10 cellular contexts compared by ENCODE assay signal in genomic region chr2:42793314-42794270, GRCh38. TPM values are rescaled to one million over a fixed set of nuclear protein-coding genes. Genes with fewer than 3 reads are reported as not detected.
DNase-seq lines count a peak whose midpoint lies in the region; ATAC-seq and TF ChIP-seq lines count a peak whose summit lies in the region.
"Had no signal": no experiment of that assay in that cellular context is flagged by ENCODE, and none has a peak within 500 bp of the region (broad histone marks: within the 10 kb centered on the region; RNA-seq: fewer than 3 reads in every experiment).

No MANE protein-coding gene starts in this region.

- CTCF ChIA-PET in activated naive CD4-positive, alpha-beta T cell treated with anti-CD3 and anti-CD28 coated beads for 36 hours (lab: Charles Lee) = interaction anchor here (0.6 kb wide), 1 partner anchor 373 kb away, joined by 3 read pairs; no protein-coding TSS in a partner anchor

- peaks cover 33% of the 10 kb centered on the region for H3K27me3 Mint-ChIP-seq in activated naive CD4-positive, alpha-beta T cell treated with anti-CD3 and anti-CD28 coated beads for 36 hours (ENCODE audit: low read depth)
- H3K27me3 Mint-ChIP-seq in mesothelial cell of epicardium (ENCODE audit: low read depth) = no peaks in the 10 kb centered on the region

- H3K4me3 Mint-ChIP-seq in activated naive CD4-positive, alpha-beta T cell treated with anti-CD3 and anti-CD28 coated beads for 36 hours = peak overlapping the region; percentile 63
- peak overlapping the region; percentile 87 for H3K4me3 Mint-ChIP-seq in mesothelial cell of epicardium

- TF ChIP-seq POLR2A in vagina (IDR thresholded peaks at IDR 0.05) = no peak

- H3K4me3 ChIP-seq in duodenal mucosa (ENCODE audit: low read depth in 1 of 2, low read length in 2 of 2) (peak overlapping the region; percentile 83 to 84), vagina (peak overlapping the region; percentile 52 to 56)

- H3K9ac ChIP-seq in duodenal mucosa (ENCODE audit: low read depth in 1 of 2, low read length in 2 of 2) = peak overlapping the region; percentile 87 to 95

- H3K36me3 ChIP-seq in duodenal mucosa (ENCODE audit: control insufficient read depth in 1 of 2, insufficient read depth in 2 of 2, low read length in 2 of 2) (peaks cover 0 to 3% of the 10 kb centered on the region in 2 donors), vagina (no peaks in the 10 kb centered on the region)

- no peaks in the 10 kb centered on the region for H3K36me3 Mint-ChIP-seq in activated naive CD4-positive, alpha-beta T cell treated with anti-CD3 and anti-CD28 coated beads for 36 hours (ENCODE audit: low read depth)
- H3K36me3 Mint-ChIP-seq in mesothelial cell of epicardium = peaks cover 19% of the 10 kb centered on the region

- H3K9me3 ChIP-seq in duodenal mucosa (ENCODE audit: control insufficient read depth in 1 of 2, low read length in 2 of 2) (no peaks in the 10 kb centered on the region), vagina (no peaks in the 10 kb centered on the region)

- no peak overlapping the region for H3K27ac Mint-ChIP-seq in activated naive CD4-positive, alpha-beta T cell treated with anti-CD3 and anti-CD28 coated beads for 36 hours
- peak overlapping the region; percentile 93 for H3K27ac Mint-ChIP-seq in mesothelial cell of epicardium

- TF ChIP-seq CTCF in mesothelial cell of epicardium (IDR thresholded peaks at IDR 0.05; ENCODE audit: unreplicated experiment) = no peak
- TF ChIP-seq CTCF in vagina (IDR thresholded peaks at IDR 0.05) = no peak

- no peak for DNase-seq in activated naive CD4-positive, alpha-beta T cell treated with anti-CD3 and anti-CD28 coated beads for 36 hours
- no peak for DNase-seq in activated naive CD4-positive, alpha-beta T cell treated with anti-CD3 and anti-CD28 coated beads, Interleukin-2, amount 50 U/mL, for 16 hours
- no peak for DNase-seq in mesothelial cell of epicardium (ENCODE audit: low spot score in 2 of 2, unreplicated experiment in 2 of 2)
- DNase-seq in vagina (ENCODE audit: extremely low spot score in 2 of 2) = no peak
- no peak for DNase-seq in effector CD4-positive, alpha-beta T cell
- no peak for DNase-seq in stimulated activated CD4-positive, alpha-beta T cell treated with anti-CD3 and anti-CD28 coated beads, Interleukin-12 subunit alpha, Interleukin-12 subunit beta, amount 100 ng/mL, for 4 hours
- DNase-seq: COR-L47, NCI-H1417 treated with DMSO at 0.1 percent for 48 hours had no signal

- peaks cover 25% of the 10 kb centered on the region for H3K4me1 Mint-ChIP-seq in activated naive CD4-positive, alpha-beta T cell treated with anti-CD3 and anti-CD28 coated beads for 36 hours (ENCODE audit: low read depth)
- H3K4me1 Mint-ChIP-seq in mesothelial cell of epicardium = peaks cover 47% of the 10 kb centered on the region

- H3K27me3 ChIP-seq in duodenal mucosa (ENCODE audit: control insufficient read depth in 1 of 2, insufficient read depth in 2 of 2, low read length in 2 of 2) (no peaks in the 10 kb centered on the region), vagina (no peaks in the 10 kb centered on the region)

- intact Hi-C loops in activated naive CD4-positive, alpha-beta T cell treated with anti-CD3 and anti-CD28 coated beads for 36 hours (cut with micrococcal nuclease) = loop anchor here (1.0 to 5.0 kb wide), 2 partner anchors 17 to 296 kb away; no protein-coding TSS in a partner anchor
- intact Hi-C loops in vagina (cut with DNase I) = no loop called here

- ATAC-seq in GM19351 (IDR thresholded peaks at IDR 0.05; ENCODE audit: unreplicated experiment) = no peak

- H3K27ac ChIP-seq in duodenal mucosa (ENCODE audit: low read depth, low read length) = peak overlapping the region; percentile 83
- H3K27ac ChIP-seq in vagina = peak overlapping the region; percentile 95

- H3K9me3 Mint-ChIP-seq in activated naive CD4-positive, alpha-beta T cell treated with anti-CD3 and anti-CD28 coated beads for 36 hours = no peaks in the 10 kb centered on the region
- H3K9me3 Mint-ChIP-seq in mesothelial cell of epicardium = peaks cover 9% of the 10 kb centered on the region

- peaks cover 19 to 27% of the 10 kb centered on the region in 2 donors for H3K4me1 ChIP-seq in duodenal mucosa (ENCODE audit: control insufficient read depth in 1 of 2, insufficient read depth in 2 of 2, low read length in 2 of 2)
- H3K4me1 ChIP-seq in vagina = peaks cover 15% of the 10 kb centered on the region

RNA-seq across cellular contexts. Expression of gene HAAO, which starts 1.2 kb away (rescaled TPM):
- total RNA-seq in activated naive CD4-positive, alpha-beta T cell treated with anti-CD3 and anti-CD28 coated beads for 36 hours = under 1 TPM; 0.41 to 0.52 TPM
- total RNA-seq in mesothelial cell of epicardium = 23.3 to 25.7 TPM (median 25.0 TPM) in 3 replicates
- total RNA-seq in vagina = 5.9 TPM

RNA-seq across cellular contexts. Expression of gene OXER1, which starts 29.7 kb away (rescaled TPM):
- total RNA-seq in activated naive CD4-positive, alpha-beta T cell treated with anti-CD3 and anti-CD28 coated beads for 36 hours = under 1 TPM in 1 of 2 experiments, not detected in 1; 0.14 TPM
- 6.9 to 7.5 TPM (median 7.2 TPM) in 3 replicates for total RNA-seq in mesothelial cell of epicardium
- 1.2 TPM for total RNA-seq in vagina
